ENCODE assay signal across 1 cellular context in genomic region chr16:23556881-23557778, GRCh38.
TF ChIP-seq lines count a peak whose summit lies in the region.

Gene EARS2 (minus strand): TSS chr16:23557350. CDS start chr16:23557343, 7 bp downstream.
Gene UBFD1 (plus strand): TSS chr16:23557727. CDS start chr16:23557743, 16 bp downstream.

TF ChIP-seq in HepG2, 621 proteins besides CTCF, POLR2A, EP300 and RAD21 (continued from another document):
- TF ChIP-seq FLYWCH1 (CRISPR knock-in tag; IDR thresholded peaks at IDR 0.05) = no peak
- TF ChIP-seq ZNF720 (CRISPR knock-in tag; IDR thresholded peaks at IDR 0.05) = peak; percentile 83; the same call in 1 of the 2 replicates
- TF ChIP-seq ZFP62 (CRISPR knock-in tag; IDR thresholded peaks at IDR 0.05) = no peak; the same call in 1 of the 2 replicates
- TF ChIP-seq PITX1 (CRISPR knock-in tag; IDR thresholded peaks at IDR 0.05) = peak; percentile 95
- TF ChIP-seq BRD4 (CRISPR knock-in tag; IDR thresholded peaks at IDR 0.05) = peak; percentile 92
- peak; percentile 98 for TF ChIP-seq ZNF451 (CRISPR knock-in tag; IDR thresholded peaks at IDR 0.05)
- no peak for TF ChIP-seq SNRNP70 (IDR thresholded peaks at IDR 0.05; ENCODE audit: low read depth, low read length)
- peak; percentile 86 for TF ChIP-seq MEF2D (CRISPR knock-in tag; IDR thresholded peaks at IDR 0.05)
- TF ChIP-seq MLLT10 (CRISPR knock-in tag; IDR thresholded peaks at IDR 0.05) = no peak
- TF ChIP-seq ZNF841 (CRISPR knock-in tag; IDR thresholded peaks at IDR 0.05; ENCODE audit: borderline replicate concordance) = no peak; the same call in 1 of the 2 replicates
- TF ChIP-seq, protein P1, sequence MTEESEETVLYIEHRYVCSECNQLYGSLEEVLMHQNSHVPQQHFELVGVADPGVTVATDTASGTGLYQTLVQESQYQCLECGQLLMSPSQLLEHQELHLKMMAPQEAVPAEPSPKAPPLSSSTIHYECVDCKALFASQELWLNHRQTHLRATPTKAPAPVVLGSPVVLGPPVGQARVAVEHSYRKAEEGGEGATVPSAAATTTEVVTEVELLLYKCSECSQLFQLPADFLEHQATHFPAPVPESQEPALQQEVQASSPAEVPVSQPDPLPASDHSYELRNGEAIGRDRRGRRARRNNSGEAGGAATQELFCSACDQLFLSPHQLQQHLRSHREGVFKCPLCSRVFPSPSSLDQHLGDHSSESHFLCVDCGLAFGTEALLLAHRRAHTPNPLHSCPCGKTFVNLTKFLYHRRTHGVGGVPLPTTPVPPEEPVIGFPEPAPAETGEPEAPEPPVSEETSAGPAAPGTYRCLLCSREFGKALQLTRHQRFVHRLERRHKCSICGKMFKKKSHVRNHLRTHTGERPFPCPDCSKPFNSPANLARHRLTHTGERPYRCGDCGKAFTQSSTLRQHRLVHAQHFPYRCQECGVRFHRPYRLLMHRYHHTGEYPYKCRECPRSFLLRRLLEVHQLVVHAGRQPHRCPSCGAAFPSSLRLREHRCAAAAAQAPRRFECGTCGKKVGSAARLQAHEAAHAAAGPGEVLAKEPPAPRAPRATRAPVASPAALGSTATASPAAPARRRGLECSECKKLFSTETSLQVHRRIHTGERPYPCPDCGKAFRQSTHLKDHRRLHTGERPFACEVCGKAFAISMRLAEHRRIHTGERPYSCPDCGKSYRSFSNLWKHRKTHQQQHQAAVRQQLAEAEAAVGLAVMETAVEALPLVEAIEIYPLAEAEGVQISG (CRISPR knock-in tag; IDR thresholded peaks at IDR 0.05) = peak; percentile 97
- peak; percentile 80 for TF ChIP-seq FOXO1 (CRISPR knock-in tag; IDR thresholded peaks at IDR 0.05)
- peak; percentile 93 for TF ChIP-seq MYPOP (CRISPR knock-in tag; IDR thresholded peaks at IDR 0.05)
- peak; percentile 73 for TF ChIP-seq ARID2 (CRISPR knock-in tag; IDR thresholded peaks at IDR 0.05; ENCODE audit: borderline replicate concordance)
- 0 out of 2 replicates have a peak, but pooled peaks have one; percentile 39 for TF ChIP-seq SIX4 (CRISPR knock-in tag; IDR thresholded peaks at IDR 0.05)
- peak; percentile 98 for TF ChIP-seq ZFP90 (CRISPR knock-in tag; IDR thresholded peaks at IDR 0.05; ENCODE audit: borderline replicate concordance)
- no peak; the same call in 1 of the 2 replicates for TF ChIP-seq ZNF672 (CRISPR knock-in tag; IDR thresholded peaks at IDR 0.05)
- TF ChIP-seq TAF15 (IDR thresholded peaks at IDR 0.05; ENCODE audit: low read depth, low read length, poor library complexity, severe bottlenecking) = peak; percentile 87
- peak; percentile 91; the same call in 1 of the 2 replicates for TF ChIP-seq ZNF264 (CRISPR knock-in tag; IDR thresholded peaks at IDR 0.05)
TF ChIP-seq in HepG2: peak in this region for 470.
